Comparison of ENCODE assay signal across 8 cellular contexts in genomic region chr17:63930951-63931575, GRCh38. TPM values are rescaled to one million over a fixed set of nuclear protein-coding genes. Genes with fewer than 3 reads are reported as not detected.
DNase-seq lines count a peak whose midpoint lies in the region; ATAC-seq and TF ChIP-seq lines count a peak whose summit lies in the region.

No MANE protein-coding gene starts in this region.

- no peak overlapping the region for H2AFZ ChIP-seq in DND-41 (ENCODE audit: low read depth, low read length)

- H3K27ac Mint-ChIP-seq in endothelial cell (ENCODE audit: unreplicated experiment): no peak overlapping the region

- H3K36me3 ChIP-seq in DND-41 (ENCODE audit: insufficient read depth, low read length) (no peaks in the 10 kb centered on the region), gastrocnemius medialis (no peaks in the 10 kb centered on the region)

- H3K4me1 ChIP-seq in DND-41 (ENCODE audit: insufficient read depth, low read length): peaks cover 22% of the 10 kb centered on the region
- H3K4me1 ChIP-seq in gastrocnemius medialis: peaks cover 13 to 21% of the 10 kb centered on the region in 2 donors

- H3K27ac ChIP-seq in DND-41 (ENCODE audit: low read length) (peak overlapping the region; percentile 49), gastrocnemius medialis (peak overlapping the region; percentile 59 to 72 (median 66))

- DNase-seq in DND-41 (peak; percentile 47), endothelial cell (ENCODE audit: low spot score) (peak; percentile 26), gastrocnemius medialis (no peak), SK-N-DZ (ENCODE audit: low spot score) (no peak), NCI-H526 (lab: John Stamatoyannopoulos, UW) (no peak)

- no peaks in the 10 kb centered on the region for H3K9me3 ChIP-seq in DND-41 (ENCODE audit: insufficient read depth, low read length, severe bottlenecking)
- no peaks in the 10 kb centered on the region for H3K9me3 ChIP-seq in gastrocnemius medialis

- no peaks in the 10 kb centered on the region for H3K79me2 ChIP-seq in DND-41 (ENCODE audit: insufficient read depth, low read length)

- H4K20me1 ChIP-seq in DND-41 (ENCODE audit: insufficient read depth, low read length): no peaks in the 10 kb centered on the region

- no peak for TF ChIP-seq CTCF in DND-41 (IDR thresholded peaks at IDR 0.05; ENCODE audit: borderline replicate concordance, extremely low read depth, low read length, poor library complexity, severe bottlenecking)
- no peak for TF ChIP-seq CTCF in endothelial cell (IDR thresholded peaks at IDR 0.05; ENCODE audit: unreplicated experiment)
- no peak for TF ChIP-seq CTCF in gastrocnemius medialis (IDR thresholded peaks at IDR 0.05 in 4 of 5, conservative IDR thresholded peaks at IDR 0.05 in 1 of 5)

- H3K4me3 ChIP-seq in DND-41 (ENCODE audit: low read depth in 1 of 2, low read length in 2 of 2) (peak overlapping the region in 1 of 2 experiments; percentile 62; a peak in 2 of 4 replicates), gastrocnemius medialis (peak overlapping the region in 2 of 4 donors; percentile 27 to 38)

- peaks cover 6% of the 10 kb centered on the region for H3K27me3 Mint-ChIP-seq in endothelial cell (ENCODE audit: unreplicated experiment)

- TF ChIP-seq POLR2A in gastrocnemius medialis (IDR thresholded peaks at IDR 0.05): no peak

- H3K9ac ChIP-seq in DND-41 (ENCODE audit: low read depth, low read length): peak overlapping the region; percentile 40; the same call in 1 of the 2 replicates

- no peaks in the 10 kb centered on the region for H3K36me3 Mint-ChIP-seq in endothelial cell (ENCODE audit: low read depth, unreplicated experiment)

- H3K4me2 ChIP-seq in DND-41 (ENCODE audit: insufficient read depth, low read length): peak overlapping the region; percentile 86

- intact Hi-C loops in gastrocnemius medialis (cut with DNase I; ENCODE audit: low total_unique reads): no loop called here

- H3K9me3 Mint-ChIP-seq in endothelial cell (ENCODE audit: unreplicated experiment): no peaks in the 10 kb centered on the region

- ATAC-seq in DND-41 (ENCODE audit: insufficient read depth, low read depth): 0 out of 3 replicates have a peak, but pooled peaks have one; percentile 31
- ATAC-seq in HG02610 (IDR thresholded peaks at IDR 0.05; ENCODE audit: unreplicated experiment): peak; percentile 42
- peak; percentile 65 to 77 for ATAC-seq in activated CD4-positive, CD25-positive, alpha-beta regulatory T cell treated with anti-CD3 and anti-CD28 coated beads, Interleukin-2, amount 50 U/mL, for 24 hours
- peak; percentile 10 to 21 for ATAC-seq in gastrocnemius medialis
- no peak for ATAC-seq in GM18873 (IDR thresholded peaks at IDR 0.05; ENCODE audit: low FRiP score, unreplicated experiment)

- in situ Hi-C loops in gastrocnemius medialis (cut with MboI; ENCODE audit: low sequenced_read_pairs in 4 of 4): no loop called here

- peaks cover 5% of the 10 kb centered on the region for H3K4me1 Mint-ChIP-seq in endothelial cell (ENCODE audit: unreplicated experiment)

- H3K27me3 ChIP-seq in DND-41 (ENCODE audit: insufficient read depth, low read length, poor library complexity) (no peaks in the 10 kb centered on the region), gastrocnemius medialis (no peaks in the 10 kb centered on the region)

- H3K4me3 Mint-ChIP-seq in endothelial cell (ENCODE audit: unreplicated experiment): no peak overlapping the region

RNA-seq across cellular contexts. Expression of gene CD79B, which starts 1.1 kb away (rescaled TPM):
- total RNA-seq in endothelial cell (ENCODE audit: unreplicated experiment) (3.4 TPM), gastrocnemius medialis (1 to 10 TPM; 2.2 to 5.1 (median 3.3) TPM)
- 0.16 and 0.25 TPM in 2 replicates for polyA plus RNA-seq in SK-N-DZ (2014; cell fraction: cytosol; rRNA removed)
- 0.18 TPM in 1 of 2 replicates, not detected in the other for polyA plus RNA-seq in SK-N-DZ (2014; cell fraction: nucleus; rRNA removed)

RNA-seq across cellular contexts. Expression of gene GH1, which starts 12.4 kb away (rescaled TPM):
- total RNA-seq in endothelial cell (ENCODE audit: unreplicated experiment) (not detected), gastrocnemius medialis (not detected)
- not detected in 2 replicates for polyA plus RNA-seq in SK-N-DZ (2014; cell fraction: cytosol; rRNA removed)
- polyA plus RNA-seq in SK-N-DZ (2014; cell fraction: nucleus; rRNA removed): not detected in 2 replicates

RNA-seq across cellular contexts. Expression of gene CSHL1, which starts 20.0 kb away (rescaled TPM):
- total RNA-seq in endothelial cell (ENCODE audit: unreplicated experiment) (not detected), gastrocnemius medialis (not detected)
- not detected in 2 replicates for polyA plus RNA-seq in SK-N-DZ (2014; cell fraction: cytosol; rRNA removed)
- not detected in 2 replicates for polyA plus RNA-seq in SK-N-DZ (2014; cell fraction: nucleus; rRNA removed)

RNA-seq across cellular contexts. Expression of gene CSH1, which starts 34.7 kb away (rescaled TPM):
- total RNA-seq in endothelial cell (ENCODE audit: unreplicated experiment) (not detected), gastrocnemius medialis (not detected)
- not detected in 2 replicates for polyA plus RNA-seq in SK-N-DZ (2014; cell fraction: cytosol; rRNA removed)
- polyA plus RNA-seq in SK-N-DZ (2014; cell fraction: nucleus; rRNA removed): not detected in 2 replicates

RNA-seq across cellular contexts. Expression of gene SCN4A, which starts 41.7 kb away (rescaled TPM):
- 0.95 TPM for total RNA-seq in endothelial cell (ENCODE audit: unreplicated experiment)
- total RNA-seq in gastrocnemius medialis: 100 to 1,000 TPM in 1 of 4 donors, 10 to 100 TPM in 3; 45.3 to 107 (median 69.1) TPM
- polyA plus RNA-seq in SK-N-DZ (2014; cell fraction: cytosol; rRNA removed): 1.3 TPM in 1 of 2 replicates, not detected in the other
- not detected in 2 replicates for polyA plus RNA-seq in SK-N-DZ (2014; cell fraction: nucleus; rRNA removed)

Comparison
In these comparisons a context has a peak if more than half of its experiments do, and no peak if none do; other contexts are left out.
1. DNase-seq: peak in DND-41 (single experiment) and endothelial cell (single experiment); none in gastrocnemius medialis (0 of 2), SK-N-DZ (single experiment) and NCI-H526 (0 of 2).